In genomic region chr20:59850018-59850641, GRCh38 we compare ENCODE assay signal across 1 cellular context.
TF ChIP-seq lines count a peak whose summit lies in the region.

No MANE protein-coding gene starts in this region.

TF ChIP-seq in GM23338, 12 proteins besides CTCF, POLR2A, EP300 and RAD21 (continued from another document):
- TF ChIP-seq REST (IDR thresholded peaks at IDR 0.05; ENCODE audit: unreplicated experiment) (no peak), CREB1 (CRISPR knock-in tag; IDR thresholded peaks at IDR 0.05; ENCODE audit: low read depth) (no peak), EZH2 (IDR thresholded peaks at IDR 0.05; ENCODE audit: low read depth, unreplicated experiment) (no peak), ZNF114 (CRISPR knock-in tag; IDR thresholded peaks at IDR 0.05) (no peak), POLR2AphosphoS5 (IDR thresholded peaks at IDR 0.05; ENCODE audit: low read depth) (no peak)
- TF ChIP-seq, protein P1, sequence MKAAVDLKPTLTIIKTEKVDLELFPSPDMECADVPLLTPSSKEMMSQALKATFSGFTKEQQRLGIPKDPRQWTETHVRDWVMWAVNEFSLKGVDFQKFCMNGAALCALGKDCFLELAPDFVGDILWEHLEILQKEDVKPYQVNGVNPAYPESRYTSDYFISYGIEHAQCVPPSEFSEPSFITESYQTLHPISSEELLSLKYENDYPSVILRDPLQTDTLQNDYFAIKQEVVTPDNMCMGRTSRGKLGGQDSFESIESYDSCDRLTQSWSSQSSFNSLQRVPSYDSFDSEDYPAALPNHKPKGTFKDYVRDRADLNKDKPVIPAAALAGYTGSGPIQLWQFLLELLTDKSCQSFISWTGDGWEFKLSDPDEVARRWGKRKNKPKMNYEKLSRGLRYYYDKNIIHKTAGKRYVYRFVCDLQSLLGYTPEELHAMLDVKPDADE (IDR thresholded peaks at IDR 0.05) = no peak
